Comparison of ENCODE assay signal across 22 cellular contexts in the genomic region with DNA sequence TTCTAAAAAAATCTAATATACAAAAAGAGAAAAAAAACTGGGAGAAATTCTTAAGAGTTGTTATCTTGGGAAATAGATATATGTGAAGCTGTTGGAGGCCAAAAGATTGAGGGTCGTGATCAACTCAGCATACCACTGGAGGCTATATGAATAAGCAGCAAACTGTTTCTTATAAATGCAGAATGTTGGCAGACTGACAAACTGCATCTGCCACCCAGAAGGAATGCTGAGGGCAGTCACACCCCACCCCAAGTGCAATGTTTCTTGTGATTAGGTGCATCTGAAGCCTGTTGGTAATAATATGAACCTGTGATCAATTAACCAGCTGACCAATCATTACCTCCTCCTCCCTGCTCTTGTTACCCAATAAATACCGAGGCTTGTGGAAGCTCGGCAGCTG.
DNase-seq lines count a peak whose midpoint lies in the region; ATAC-seq and TF ChIP-seq lines count a peak whose summit lies in the region.
"Had no signal": no experiment of that assay in that cellular context is flagged by ENCODE, and none has a peak within 500 bp of the region (broad histone marks: within the 10 kb centered on the region; RNA-seq: fewer than 3 reads in every experiment).

No MANE protein-coding gene starts in this region.

- H3K4me1 ChIP-seq in GM23248 (ENCODE audit: insufficient read depth): no peaks in the 10 kb centered on the region
- H3K4me1 ChIP-seq: HAP-1, SJSA1 had no signal

- ATAC-seq in HG03280 (IDR thresholded peaks at IDR 0.05; ENCODE audit: unreplicated experiment): no peak
- ATAC-seq in HG03571 (IDR thresholded peaks at IDR 0.05; ENCODE audit: unreplicated experiment): no peak
- ATAC-seq: GM12878, GM23338, Right ventricle myocardium inferior had no signal

- H3K4me3 ChIP-seq in AG10803 (ENCODE audit: low read length) (no peak overlapping the region), GM23248 (no peak overlapping the region)
- H3K4me3 ChIP-seq: GM12878, GM23338, HAP-1, SJSA1 had no signal

- no peaks in the 10 kb centered on the region for H3K27me3 ChIP-seq in GM23248 (replicated peaks; ENCODE audit: insufficient read depth)
- H3K27me3 ChIP-seq: SJSA1 had no signal

- no peaks in the 10 kb centered on the region for H3F3A ChIP-seq in GM23248 (ENCODE audit: insufficient read depth)

- H3K4me2 ChIP-seq in GM23248 (ENCODE audit: unreplicated experiment): no peak overlapping the region
- H3K4me2 ChIP-seq: GM23338 had no signal

- H3K36me3 ChIP-seq in GM23248 (ENCODE audit: low read depth): no peaks in the 10 kb centered on the region
- H3K36me3 ChIP-seq: HAP-1, SJSA1 had no signal

- no peak overlapping the region for H3K9ac ChIP-seq in GM23248

- TF ChIP-seq CTCF in AG10803 (conservative IDR thresholded peaks at IDR 0.05; ENCODE audit: low read length): no peak

- H3K9me2 ChIP-seq in GM23248 (ENCODE audit: insufficient read depth): no peaks in the 10 kb centered on the region

- no peaks in the 10 kb centered on the region for H4K20me1 ChIP-seq in GM23248 (ENCODE audit: insufficient read depth)

- DNase-seq in AG10803 (ENCODE audit: low read depth) (peak; percentile 20), GM23248 (peak; percentile 41), T1000 (lab: John Stamatoyannopoulos, UW) (peak; percentile 92), kidney tubule cell (ENCODE audit: low spot score) (peak; percentile 10), NK-92 (lab: John Stamatoyannopoulos, UW; ENCODE audit: unreplicated experiment) (no peak)
- DNase-seq: AML-193; C1 segment of cervical spinal cord; Calu3; CD8-positive, alpha-beta memory T cell; NCI-H1694 treated with DMSO at 0.1 percent for 48 hours; NCI-H2081 treated with DMSO at 0.1 percent for 48 hours; NCI-H2171 treated with DMSO at 0.1 percent for 48 hours; NCI-H446; NCI-H526; OCI-M1 had no signal

- no peak overlapping the region for H3K27ac ChIP-seq in GM23248
- H3K27ac ChIP-seq: SJSA1 had no signal

- no peaks in the 10 kb centered on the region for H3K9me3 ChIP-seq in GM23248 (ENCODE audit: low read depth)

- in situ Hi-C loops in GM23248 (cut with MboI): no loop called here

- H3K79me2 ChIP-seq in GM23248 (ENCODE audit: insufficient read depth): no peaks in the 10 kb centered on the region

- 3% methylated on average over 3 of the region's 3 CpGs for WGBS in GM23248 (ENCODE audit: low coverage in 1 of 2, low lambda C conversion rate in 2 of 2, missing lambda C conversion rate in 2 of 2), 2 experiments

- H2AFZ ChIP-seq in GM23248: no peak overlapping the region
- H2AFZ ChIP-seq: GM23338 had no signal
